Comparison of ENCODE assay signal across 10 cellular contexts in the genomic region with DNA sequence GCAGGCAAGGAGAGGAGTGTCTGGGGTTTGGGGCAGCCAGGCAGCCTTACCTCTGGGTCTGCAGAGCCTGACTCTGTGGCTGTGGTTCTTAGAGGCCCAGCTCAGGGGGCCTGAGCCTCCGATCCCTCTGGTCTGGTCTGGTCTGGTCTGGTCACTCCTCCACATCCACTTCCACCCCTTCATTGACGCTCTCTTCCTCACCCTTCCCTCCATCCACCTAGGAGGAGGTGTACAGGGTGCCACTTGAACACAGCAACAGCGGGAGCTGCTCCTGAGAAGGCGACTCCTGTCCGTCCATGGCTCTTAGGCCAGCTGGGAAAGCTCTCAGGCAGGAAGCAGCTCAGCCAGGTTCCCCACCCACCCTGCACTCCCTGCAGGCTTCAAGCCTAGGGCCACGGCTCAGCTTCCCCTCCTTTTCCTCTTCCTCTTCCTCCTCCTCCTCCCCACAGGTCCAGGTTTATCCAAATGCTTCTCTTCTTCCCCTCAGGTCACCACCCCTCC. TPM values are rescaled to one million over a fixed set of nuclear protein-coding genes. Genes with fewer than 3 reads are reported as not detected.
DNase-seq lines count a peak whose midpoint lies in the region; ATAC-seq and TF ChIP-seq lines count a peak whose summit lies in the region.
"Had no signal": no experiment of that assay in that cellular context is flagged by ENCODE, and none has a peak within 500 bp of the region (broad histone marks: within the 10 kb centered on the region; RNA-seq: fewer than 3 reads in every experiment).

No MANE protein-coding gene starts in this region.

- intact Hi-C loops in activated B cell treated with CpG ODN at 0.5 μM for 24 hours (cut with micrococcal nuclease), result no loop called here

- POLR2A ChIA-PET in activated CD4-positive, alpha-beta T cell treated with anti-CD3 and anti-CD28 coated beads, Interleukin-2, amount 10 ng/mL, durations not matched to agents 7 days and 5 days (lab: Charles Lee), result no interaction called here
- POLR2A ChIA-PET in activated B cell treated with CpG ODN at 0.5 μM for 24 hours (lab: Charles Lee), result no interaction called here

- H3K36me3 Mint-ChIP-seq in activated CD4-positive, alpha-beta T cell treated with anti-CD3 and anti-CD28 coated beads, Interleukin-2, amount 10 ng/mL, durations not matched to agents 7 days and 5 days (ENCODE audit: low read depth), result peaks cover 7% of the 10 kb centered on the region
- peaks cover 2% of the 10 kb centered on the region for H3K36me3 Mint-ChIP-seq in activated B cell treated with CpG ODN at 0.5 μM for 24 hours (ENCODE audit: low read depth)
- H3K36me3 Mint-ChIP-seq in glutamatergic neuron (ENCODE audit: unreplicated experiment), result peaks cover 13% of the 10 kb centered on the region
- H3K36me3 Mint-ChIP-seq: immature natural killer cell had no signal

- CTCF ChIA-PET in activated CD4-positive, alpha-beta T cell treated with anti-CD3 and anti-CD28 coated beads, Interleukin-2, amount 10 ng/mL, durations not matched to agents 7 days and 5 days (lab: Charles Lee), result interaction anchor here (0.5 to 1.7 kb wide), 3 partner anchors 12 to 129 kb away, joined by 3 read pairs; no protein-coding TSS in a partner anchor
- CTCF ChIA-PET in activated B cell treated with CpG ODN at 0.5 μM for 24 hours (lab: Charles Lee), result no interaction called here

- peak overlapping the region; percentile 3 for H3K4me3 Mint-ChIP-seq in activated CD4-positive, alpha-beta T cell treated with anti-CD3 and anti-CD28 coated beads, Interleukin-2, amount 10 ng/mL, durations not matched to agents 7 days and 5 days
- H3K4me3 Mint-ChIP-seq in activated B cell treated with CpG ODN at 0.5 μM for 24 hours (no peak overlapping the region), glutamatergic neuron (ENCODE audit: unreplicated experiment) (no peak overlapping the region)
- H3K4me3 Mint-ChIP-seq: immature natural killer cell had no signal

- H3K4me1 Mint-ChIP-seq in activated CD4-positive, alpha-beta T cell treated with anti-CD3 and anti-CD28 coated beads, Interleukin-2, amount 10 ng/mL, durations not matched to agents 7 days and 5 days, result peaks cover 45% of the 10 kb centered on the region
- H3K4me1 Mint-ChIP-seq in activated B cell treated with CpG ODN at 0.5 μM for 24 hours, result peaks cover 8% of the 10 kb centered on the region
- H3K4me1 Mint-ChIP-seq in glutamatergic neuron (ENCODE audit: low read depth, unreplicated experiment), result no peaks in the 10 kb centered on the region
- H3K4me1 Mint-ChIP-seq: immature natural killer cell had no signal

- H3K27me3 Mint-ChIP-seq in activated CD4-positive, alpha-beta T cell treated with anti-CD3 and anti-CD28 coated beads, Interleukin-2, amount 10 ng/mL, durations not matched to agents 7 days and 5 days, result peaks cover under 1% of the 10 kb centered on the region
- H3K27me3 Mint-ChIP-seq in activated B cell treated with CpG ODN at 0.5 μM for 24 hours (peaks cover 1% of the 10 kb centered on the region), glutamatergic neuron (ENCODE audit: unreplicated experiment) (no peaks in the 10 kb centered on the region)

- peak; percentile 2 for DNase-seq in activated CD4-positive, alpha-beta T cell treated with anti-CD3 and anti-CD28 coated beads, Interleukin-2, amount 10 ng/mL, durations not matched to agents 7 days and 5 days
- DNase-seq in activated CD4-positive, alpha-beta T cell treated with anti-CD3 and anti-CD28 coated beads, Interleukin-2, amount 50 U/mL, for 4 hours, result no peak
- DNase-seq in activated B cell treated with CpG ODN at 0.5 μM for 24 hours, result peak; percentile 5
- DNase-seq in glutamatergic neuron, result peak; percentile 9
- DNase-seq in stimulated activated naive CD8-positive, alpha-beta T cell treated with anti-CD3 and anti-CD28 coated beads, Interleukin-15, Interleukin-2, amounts not matched to agents 100 U/mL and 50 U/mL, for 24 hours, result peak; percentile 8
- no peak for DNase-seq in NCI-H2081 (lab: John Stamatoyannopoulos, UW)
- DNase-seq: activated CD4-positive, alpha-beta T cell treated with anti-CD3 and anti-CD28 coated beads for 1 hour; immature natural killer cell had no signal

- peak overlapping the region; percentile 34 for H3K27ac Mint-ChIP-seq in activated CD4-positive, alpha-beta T cell treated with anti-CD3 and anti-CD28 coated beads, Interleukin-2, amount 10 ng/mL, durations not matched to agents 7 days and 5 days
- H3K27ac Mint-ChIP-seq in activated B cell treated with CpG ODN at 0.5 μM for 24 hours, result no peak overlapping the region
- no peak overlapping the region for H3K27ac Mint-ChIP-seq in glutamatergic neuron (ENCODE audit: unreplicated experiment)
- H3K27ac Mint-ChIP-seq: immature natural killer cell had no signal

- no peaks in the 10 kb centered on the region for H3K9me3 Mint-ChIP-seq in activated CD4-positive, alpha-beta T cell treated with anti-CD3 and anti-CD28 coated beads, Interleukin-2, amount 10 ng/mL, durations not matched to agents 7 days and 5 days
- H3K9me3 Mint-ChIP-seq in activated B cell treated with CpG ODN at 0.5 μM for 24 hours (no peaks in the 10 kb centered on the region), glutamatergic neuron (ENCODE audit: unreplicated experiment) (peaks cover 8% of the 10 kb centered on the region)
- H3K9me3 Mint-ChIP-seq: immature natural killer cell had no signal

- TF ChIP-seq CTCF in activated B cell treated with CpG ODN at 0.5 μM for 24 hours (IDR thresholded peaks at IDR 0.05) (no peak), glutamatergic neuron (IDR thresholded peaks at IDR 0.05; ENCODE audit: partially characterized antibody, unreplicated experiment) (no peak)

- ATAC-seq in activated B cell treated with CpG ODN at 0.5 μM for 24 hours (ENCODE audit: low read depth), result no peak
- ATAC-seq in stimulated activated naive CD8-positive, alpha-beta T cell treated with anti-CD3 and anti-CD28 coated beads, Interleukin-15, Interleukin-2, amounts not matched to agents 100 U/mL and 50 U/mL, for 24 hours, result no peak
- ATAC-seq in HG02840 (IDR thresholded peaks at IDR 0.05; ENCODE audit: low FRiP score, unreplicated experiment), result no peak
- ATAC-seq in HG03354 (IDR thresholded peaks at IDR 0.05; ENCODE audit: poor library complexity, severe bottlenecking, unreplicated experiment), result no peak

RNA-seq across cellular contexts. Expression of gene GPR55, which starts 16.9 kb away (rescaled TPM):
- 1 to 10 TPM; 9.2 to 9.4 TPM for total RNA-seq in activated CD4-positive, alpha-beta T cell treated with anti-CD3 and anti-CD28 coated beads, Interleukin-2, amount 10 ng/mL, durations not matched to agents 7 days and 5 days
- total RNA-seq in activated B cell treated with CpG ODN at 0.5 μM for 24 hours (4.5 and 6.3 TPM in 2 replicates), glutamatergic neuron (ENCODE audit: unreplicated experiment) (not detected)

RNA-seq across cellular contexts. Expression of gene ITM2C, which starts 43.4 kb away (rescaled TPM):
- total RNA-seq in activated CD4-positive, alpha-beta T cell treated with anti-CD3 and anti-CD28 coated beads, Interleukin-2, amount 10 ng/mL, durations not matched to agents 7 days and 5 days, result 10 to 100 TPM; 29.4 to 30.4 TPM
- total RNA-seq in activated B cell treated with CpG ODN at 0.5 μM for 24 hours (102 and 117 TPM in 2 replicates), glutamatergic neuron (ENCODE audit: unreplicated experiment) (72.0 TPM)

Comparison
In these comparisons a context has a peak if more than half of its experiments do, and no peak if none do; other contexts are left out.
1. DNase-seq: peak in activated CD4-positive, alpha-beta T cell treated with anti-CD3 and anti-CD28 coated beads, Interleukin-2, amount 10 ng/mL, durations not matched to agents 7 days and 5 days (single experiment), activated B cell treated with CpG ODN at 0.5 μM for 24 hours (single experiment), glutamatergic neuron (single experiment) and stimulated activated naive CD8-positive, alpha-beta T cell treated with anti-CD3 and anti-CD28 coated beads, Interleukin-15, Interleukin-2, amounts not matched to agents 100 U/mL and 50 U/mL, for 24 hours (single experiment); none in activated CD4-positive, alpha-beta T cell treated with anti-CD3 and anti-CD28 coated beads, Interleukin-2, amount 50 U/mL, for 4 hours (0 of 2) and NCI-H2081 (0 of 2).